In the genomic region with DNA sequence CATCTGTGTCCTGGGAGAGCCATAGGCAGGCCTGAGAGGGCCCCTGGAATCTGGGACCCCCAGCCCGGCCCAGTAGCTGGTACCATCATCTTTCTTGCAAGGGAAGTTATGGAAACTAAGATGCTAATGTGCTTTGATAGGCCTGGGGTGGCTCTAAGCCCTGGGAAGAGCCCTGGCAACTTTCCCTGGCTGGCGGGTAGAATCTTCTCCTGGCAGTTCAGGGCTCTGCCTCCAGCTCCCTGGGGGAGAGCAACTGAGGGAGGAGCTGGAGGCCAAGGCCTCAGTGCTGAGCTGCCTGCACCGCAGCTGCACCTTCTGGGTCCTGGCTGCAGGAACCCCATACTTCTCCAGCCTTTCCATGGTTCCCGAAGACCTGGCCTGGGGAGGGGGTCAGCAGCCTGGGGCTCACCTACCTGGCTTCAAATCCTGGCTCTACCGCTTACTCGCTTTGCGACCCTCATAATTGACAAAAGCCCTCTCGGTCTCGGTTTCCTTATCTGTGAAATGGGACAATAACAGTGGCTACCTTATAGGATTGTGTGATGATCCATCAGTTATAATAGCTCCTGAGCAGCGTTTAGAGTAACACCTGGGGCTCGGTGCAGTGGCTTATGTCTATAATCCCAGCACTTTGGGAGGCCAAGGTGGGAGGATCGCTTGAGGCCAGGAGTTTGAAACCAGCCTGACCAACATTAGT, we compare ENCODE assay signal across 8 cellular contexts.
DNase-seq lines count a peak whose midpoint lies in the region; ATAC-seq and TF ChIP-seq lines count a peak whose summit lies in the region.

No MANE protein-coding gene starts in this region.

- no peaks in the 10 kb centered on the region for H3K27me3 ChIP-seq in spleen (replicated peaks in 1 of 7)

- no peak for ATAC-seq in activated CD4-positive, alpha-beta T cell treated with anti-CD3 and anti-CD28 coated beads for 36 hours
- ATAC-seq in HG02870 (IDR thresholded peaks at IDR 0.05; ENCODE audit: unreplicated experiment) = no peak

- peaks cover 0 to 51% (median 0%) of the 10 kb centered on the region in 6 donors for H3K36me3 ChIP-seq in spleen

- POLR2A ChIA-PET in activated CD4-positive, alpha-beta T cell treated with anti-CD3 and anti-CD28 coated beads for 36 hours (lab: Charles Lee) = interaction anchor here (0.6 to 3.4 kb wide), 12 partner anchors 9 to 334 kb away, joined by 3 to 30 read pairs (median 4); partner anchors contain the start of gene SEC14L1

- H3K36me3 Mint-ChIP-seq in activated CD4-positive, alpha-beta T cell treated with anti-CD3 and anti-CD28 coated beads for 36 hours (ENCODE audit: low read depth) = peaks cover 56% of the 10 kb centered on the region

- TF ChIP-seq POLR2A in spleen (IDR thresholded peaks at IDR 0.05) = no peak

- peak overlapping the region; percentile 70 for H3K4me3 Mint-ChIP-seq in activated CD4-positive, alpha-beta T cell treated with anti-CD3 and anti-CD28 coated beads for 36 hours

- H3K27me3 Mint-ChIP-seq in activated CD4-positive, alpha-beta T cell treated with anti-CD3 and anti-CD28 coated beads for 36 hours = no peaks in the 10 kb centered on the region

- TF ChIP-seq CTCF in VCaP (conservative IDR thresholded peaks at IDR 0.05) (no peak), fibroblast of mammary gland (conservative IDR thresholded peaks at IDR 0.05; ENCODE audit: control insufficient read depth, insufficient read depth, low read depth, low read length) (no peak), spleen (IDR thresholded peaks at IDR 0.05 in 8 of 11, conservative IDR thresholded peaks at IDR 0.05 in 3 of 11) (no peak)

- WGBS in spleen, 5 donors = 79 to 84% (median 83%) methylated on average over 12 of the region's 12 CpGs

- no peaks in the 10 kb centered on the region for H3K9me3 ChIP-seq in spleen

- H3K4me3 ChIP-seq in fibroblast of mammary gland (ENCODE audit: control insufficient read depth, low read depth, low read length) (no peak overlapping the region), spleen (no peak overlapping the region)

- no peak for DNase-seq in activated CD4-positive, alpha-beta T cell treated with anti-CD3 and anti-CD28 coated beads for 36 hours
- DNase-seq in activated CD4-positive, alpha-beta T cell treated with anti-CD3 and anti-CD28 coated beads, Interleukin-2, amount 50 U/mL, for 4 hours = no peak
- DNase-seq in fibroblast of mammary gland (ENCODE audit: low read depth) (peak; percentile 61), spleen (no peak), inferior parietal cortex (ENCODE audit: extremely low spot score) (no peak)
- no peak for DNase-seq in effector CD4-positive, alpha-beta T cell

- H3K27ac Mint-ChIP-seq in activated CD4-positive, alpha-beta T cell treated with anti-CD3 and anti-CD28 coated beads for 36 hours = peak overlapping the region; percentile 86

- CTCF ChIA-PET in activated CD4-positive, alpha-beta T cell treated with anti-CD3 and anti-CD28 coated beads for 36 hours (lab: Charles Lee) = interaction anchor here (0.6 to 3.1 kb wide), 11 partner anchors 9 to 386 kb away, joined by 3 to 21 read pairs (median 4); no protein-coding TSS in a partner anchor

- peaks cover 82 to 100% (median 96%) of the 10 kb centered on the region in 6 donors for H3K4me1 ChIP-seq in spleen

- H3K4me1 Mint-ChIP-seq in activated CD4-positive, alpha-beta T cell treated with anti-CD3 and anti-CD28 coated beads for 36 hours = peaks cover 99% of the 10 kb centered on the region

- H3K27ac ChIP-seq in VCaP = peak overlapping the region; percentile 18; the same call in 1 of the 2 replicates
- H3K27ac ChIP-seq in spleen = peak overlapping the region; percentile 19 to 97 (median 60)

- H3K9me3 Mint-ChIP-seq in activated CD4-positive, alpha-beta T cell treated with anti-CD3 and anti-CD28 coated beads for 36 hours (ENCODE audit: low read depth) = no peaks in the 10 kb centered on the region

- intact Hi-C loops in activated CD4-positive, alpha-beta T cell treated with anti-CD3 and anti-CD28 coated beads for 36 hours (cut with DNase I, micrococcal nuclease) = loop anchor here (1.0 to 10.0 kb wide), 5 partner anchors 29 to 483 kb away; partner anchors contain the start of genes SEC14L1 (in 1 of the 2) and TNRC6C (in 1 of the 2)
- intact Hi-C loops in spleen (cut with DNase I; ENCODE audit: low total_unique reads) = no loop called here
